ENCODE assay signal across 12 cellular contexts in genomic region chr18:77088977-77089795, GRCh38. TPM values are rescaled to one million over a fixed set of nuclear protein-coding genes. Genes with fewer than 3 reads are reported as not detected.
DNase-seq lines count a peak whose midpoint lies in the region; ATAC-seq and TF ChIP-seq lines count a peak whose summit lies in the region.
"Had no signal": no experiment of that assay in that cellular context is flagged by ENCODE, and none has a peak within 500 bp of the region (broad histone marks: within the 10 kb centered on the region; RNA-seq: fewer than 3 reads in every experiment).

No MANE protein-coding gene starts in this region.

- no peaks in the 10 kb centered on the region for H3K27me3 Mint-ChIP-seq in activated T-cell treated with anti-CD3 and anti-CD28 coated beads, Interleukin-2, amount 50 U/mL, for 24 hours
- H3K27me3 Mint-ChIP-seq in activated CD8-positive, alpha-beta T cell treated with anti-CD3 and anti-CD28 coated beads for 36 hours, result no peaks in the 10 kb centered on the region
- no peaks in the 10 kb centered on the region for H3K27me3 Mint-ChIP-seq in type B pancreatic cell

- 90 to 96% methylated on average over 15 to 16 of the region's 16 CpGs for WGBS in GM23248 (ENCODE audit: low coverage in 1 of 2, low lambda C conversion rate in 2 of 2, missing lambda C conversion rate in 2 of 2), 2 experiments

- no peak overlapping the region for H3K4me3 Mint-ChIP-seq in activated T-cell treated with anti-CD3 and anti-CD28 coated beads, Interleukin-2, amount 50 U/mL, for 24 hours
- H3K4me3 Mint-ChIP-seq in activated CD8-positive, alpha-beta T cell treated with anti-CD3 and anti-CD28 coated beads for 36 hours, result no peak overlapping the region
- H3K4me3 Mint-ChIP-seq in type B pancreatic cell, result peak overlapping the region; percentile 56

- no peak for DNase-seq in activated T-cell treated with anti-CD3 and anti-CD28 coated beads, Interleukin-2, amount 50 U/mL, for 24 hours
- no peak for DNase-seq in activated T-cell treated with anti-CD3 and anti-CD28 coated beads, Interleukin-2, amount 50 U/mL, for 1 hour
- DNase-seq in activated CD8-positive, alpha-beta T cell treated with anti-CD3 and anti-CD28 coated beads for 36 hours, result no peak
- DNase-seq in left kidney (ENCODE audit: low read depth, low spot score) (peak; percentile 60), type B pancreatic cell (ENCODE audit: extremely low spot score, unreplicated experiment) (no peak), GM23248 (no peak)
- DNase-seq: AML-193, dermis blood vessel endothelial cell, HCEC 1CT had no signal

- in situ Hi-C loops in GM23248 (cut with MboI), result no loop called here

- no peaks in the 10 kb centered on the region for H4K20me1 ChIP-seq in GM23248 (ENCODE audit: insufficient read depth)

- H3K27me3 ChIP-seq in GM23248 (replicated peaks; ENCODE audit: insufficient read depth), result no peaks in the 10 kb centered on the region
- H3K27me3 ChIP-seq: tibial nerve had no signal

- H3K36me3 Mint-ChIP-seq in activated T-cell treated with anti-CD3 and anti-CD28 coated beads, Interleukin-2, amount 50 U/mL, for 24 hours (ENCODE audit: low read depth), result peaks cover 60% of the 10 kb centered on the region
- peaks cover 37% of the 10 kb centered on the region for H3K36me3 Mint-ChIP-seq in activated CD8-positive, alpha-beta T cell treated with anti-CD3 and anti-CD28 coated beads for 36 hours (ENCODE audit: low read depth)
- H3K36me3 Mint-ChIP-seq in type B pancreatic cell, result no peaks in the 10 kb centered on the region

- POLR2A ChIA-PET in activated CD8-positive, alpha-beta T cell treated with anti-CD3 and anti-CD28 coated beads for 36 hours (lab: Charles Lee), result no interaction called here

- CTCF ChIA-PET in activated CD8-positive, alpha-beta T cell treated with anti-CD3 and anti-CD28 coated beads for 36 hours (lab: Charles Lee), result no interaction called here

- H3K4me1 Mint-ChIP-seq in activated T-cell treated with anti-CD3 and anti-CD28 coated beads, Interleukin-2, amount 50 U/mL, for 24 hours (ENCODE audit: low read depth), result peaks cover 77% of the 10 kb centered on the region
- H3K4me1 Mint-ChIP-seq in activated CD8-positive, alpha-beta T cell treated with anti-CD3 and anti-CD28 coated beads for 36 hours (ENCODE audit: low read depth), result peaks cover 57% of the 10 kb centered on the region
- peaks cover 60% of the 10 kb centered on the region for H3K4me1 Mint-ChIP-seq in type B pancreatic cell (ENCODE audit: unreplicated experiment)

- peaks cover 16% of the 10 kb centered on the region for H3K4me1 ChIP-seq in GM23248 (ENCODE audit: insufficient read depth)

- intact Hi-C loops in activated CD8-positive, alpha-beta T cell treated with anti-CD3 and anti-CD28 coated beads for 36 hours (cut with micrococcal nuclease), result no loop called here

- no peaks in the 10 kb centered on the region for H3K9me3 Mint-ChIP-seq in activated T-cell treated with anti-CD3 and anti-CD28 coated beads, Interleukin-2, amount 50 U/mL, for 24 hours
- H3K9me3 Mint-ChIP-seq in activated CD8-positive, alpha-beta T cell treated with anti-CD3 and anti-CD28 coated beads for 36 hours, result no peaks in the 10 kb centered on the region
- H3K9me3 Mint-ChIP-seq in type B pancreatic cell, result no peaks in the 10 kb centered on the region

- ATAC-seq in activated CD8-positive, alpha-beta T cell treated with anti-CD3 and anti-CD28 coated beads for 36 hours, result no peak
- ATAC-seq in GM19035 (IDR thresholded peaks at IDR 0.05; ENCODE audit: unreplicated experiment), result no peak
- ATAC-seq in HG02763 (IDR thresholded peaks at IDR 0.05; ENCODE audit: unreplicated experiment), result no peak

- H3K27ac ChIP-seq in GM23248, result no peak overlapping the region

- no peak overlapping the region for H3K9ac ChIP-seq in GM23248

- no peak overlapping the region for H3K4me3 ChIP-seq in GM23248
- H3K4me3 ChIP-seq: tibial nerve had no signal

- H2AFZ ChIP-seq in GM23248, result no peak overlapping the region

- TF ChIP-seq CTCF in activated CD8-positive, alpha-beta T cell treated with anti-CD3 and anti-CD28 coated beads for 36 hours (IDR thresholded peaks at IDR 0.05), result no peak
- no peak for TF ChIP-seq CTCF in type B pancreatic cell (conservative IDR thresholded peaks at IDR 0.05)

- peak overlapping the region; percentile 85 for H3K27ac Mint-ChIP-seq in activated T-cell treated with anti-CD3 and anti-CD28 coated beads, Interleukin-2, amount 50 U/mL, for 24 hours
- peak overlapping the region; percentile 62 for H3K27ac Mint-ChIP-seq in activated CD8-positive, alpha-beta T cell treated with anti-CD3 and anti-CD28 coated beads for 36 hours
- H3K27ac Mint-ChIP-seq in type B pancreatic cell, result peak overlapping the region; percentile 93

- H3K9me3 ChIP-seq in GM23248 (ENCODE audit: low read depth), result no peaks in the 10 kb centered on the region
- H3K9me3 ChIP-seq: tibial nerve had no signal

- peaks cover 15% of the 10 kb centered on the region for H3F3A ChIP-seq in GM23248 (ENCODE audit: insufficient read depth)

- no peaks in the 10 kb centered on the region for H3K36me3 ChIP-seq in GM23248 (ENCODE audit: low read depth)
- H3K36me3 ChIP-seq: tibial nerve had no signal

- H3K4me2 ChIP-seq in GM23248 (ENCODE audit: unreplicated experiment), result no peak overlapping the region

- H3K9me2 ChIP-seq in GM23248 (ENCODE audit: insufficient read depth), result no peaks in the 10 kb centered on the region

- H3K79me2 ChIP-seq in GM23248 (ENCODE audit: insufficient read depth), result no peaks in the 10 kb centered on the region

RNA-seq across cellular contexts. Expression of gene MBP, which starts 43.4 kb away (rescaled TPM):
- 10 to 100 TPM; 39.9 to 41.5 TPM for total RNA-seq in activated CD8-positive, alpha-beta T cell treated with anti-CD3 and anti-CD28 coated beads for 36 hours
- 14.5 and 34.0 TPM in 2 replicates for total RNA-seq in type B pancreatic cell (ENCODE audit: low replicate concordance)
- total RNA-seq in GM23248 (2014; rRNA removed; shearing (Covaris generic)), result 2.2 and 2.7 TPM in 2 replicates
- polyA plus RNA-seq in GM23248 (2016; fragmentation: Nextera tagmentation; extraction: Ambion mirVana), result 2.9 and 3.3 TPM in 2 replicates
